Comparison of ENCODE assay signal across 12 cellular contexts in genomic region chr15:91186892-91187644, GRCh38.
DNase-seq lines count a peak whose midpoint lies in the region; ATAC-seq and TF ChIP-seq lines count a peak whose summit lies in the region.
"Had no signal": no experiment of that assay in that cellular context is flagged by ENCODE, and none has a peak within 500 bp of the region (broad histone marks: within the 10 kb centered on the region; RNA-seq: fewer than 3 reads in every experiment).

No MANE protein-coding gene starts in this region.

- H3K27me3 ChIP-seq in SJCRH30 = no peaks in the 10 kb centered on the region
- H3K27me3 ChIP-seq in vagina = no peaks in the 10 kb centered on the region
- H3K27me3 ChIP-seq: pancreas had no signal

- no peaks in the 10 kb centered on the region for H3K36me3 ChIP-seq in HEK293 (ENCODE audit: control insufficient read depth in 2 of 2, insufficient read depth in 1 of 2, low read length in 2 of 2)
- H3K36me3 ChIP-seq in SJCRH30 = no peaks in the 10 kb centered on the region
- H3K36me3 ChIP-seq in vagina = no peaks in the 10 kb centered on the region
- H3K36me3 ChIP-seq: heart right ventricle, pancreas had no signal

- H3K27ac ChIP-seq in HEK293 (ENCODE audit: extremely low read depth, low read depth, low read length) = no peak overlapping the region
- H3K27ac ChIP-seq in SJCRH30 = no peak overlapping the region
- H3K27ac ChIP-seq in vagina = no peak overlapping the region
- H3K27ac ChIP-seq: heart right ventricle, pancreas had no signal

- ATAC-seq in GM21825 (IDR thresholded peaks at IDR 0.05; ENCODE audit: unreplicated experiment) (no peak), HG03045 (IDR thresholded peaks at IDR 0.05; ENCODE audit: unreplicated experiment) (no peak)
- ATAC-seq: activated naive CD4-positive, alpha-beta T cell treated with anti-CD3 and anti-CD28 coated beads, Interleukin-2, amount 50 U/mL, for 72 hours; heart right ventricle; Right ventricle myocardium inferior had no signal

- H3K4me3 ChIP-seq in HEK293 (ENCODE audit: low read depth, low read length) = no peak overlapping the region
- no peak overlapping the region for H3K4me3 ChIP-seq in SJCRH30
- no peak overlapping the region for H3K4me3 ChIP-seq in fibroblast of the aortic adventitia (ENCODE audit: low read depth, low read length)
- H3K4me3 ChIP-seq in vagina = no peak overlapping the region
- H3K4me3 ChIP-seq: heart right ventricle, pancreas had no signal

- intact Hi-C loops in vagina (cut with DNase I) = no loop called here

- TF ChIP-seq CTCF in HEK293 (tag by site-specific recombination; IDR thresholded peaks at IDR 0.05) (no peak), fibroblast of the aortic adventitia (IDR thresholded peaks at IDR 0.05; ENCODE audit: insufficient read depth, low read length) (no peak), vagina (IDR thresholded peaks at IDR 0.05) (no peak)

- H3K9me3 ChIP-seq in HEK293 (ENCODE audit: control insufficient read depth, insufficient read depth, low read depth, low read length) (no peaks in the 10 kb centered on the region), SJCRH30 (replicated peaks) (no peaks in the 10 kb centered on the region), vagina (no peaks in the 10 kb centered on the region)
- H3K9me3 ChIP-seq: heart right ventricle, pancreas had no signal

- CTCF ChIA-PET in HEK293 (lab: Yijun Ruan, JAX) = interaction anchor here (0.6 to 0.9 kb wide), 2 partner anchors 13 to 46 kb away, joined by 3 to 6 read pairs; no protein-coding TSS in a partner anchor

- TF ChIP-seq POLR2A in vagina (IDR thresholded peaks at IDR 0.05) = no peak

- no peaks in the 10 kb centered on the region for H3K4me1 ChIP-seq in HEK293 (ENCODE audit: control insufficient read depth, insufficient read depth, low read length)
- H3K4me1 ChIP-seq in SJCRH30 = no peaks in the 10 kb centered on the region
- no peaks in the 10 kb centered on the region for H3K4me1 ChIP-seq in vagina
- H3K4me1 ChIP-seq: heart right ventricle, pancreas had no signal

- DNase-seq in COLO829 (ENCODE audit: low spot score) = peak; percentile 25
- peak; percentile 37 to 55 for DNase-seq in SJCRH30
- peak; percentile 30 for DNase-seq in fibroblast of the aortic adventitia (ENCODE audit: low read depth)
- DNase-seq in vagina (ENCODE audit: extremely low spot score in 2 of 2) = no peak
- no peak for DNase-seq in SK-N-DZ (ENCODE audit: low spot score)
- DNase-seq: heart right ventricle had no signal

- POLR2A ChIA-PET in HEK293 (lab: Yijun Ruan, JAX) = no interaction called here

TF ChIP-seq in HEK293, 187 proteins besides CTCF, POLR2A, EP300 and RAD21:
- TF ChIP-seq, protein P1, sequence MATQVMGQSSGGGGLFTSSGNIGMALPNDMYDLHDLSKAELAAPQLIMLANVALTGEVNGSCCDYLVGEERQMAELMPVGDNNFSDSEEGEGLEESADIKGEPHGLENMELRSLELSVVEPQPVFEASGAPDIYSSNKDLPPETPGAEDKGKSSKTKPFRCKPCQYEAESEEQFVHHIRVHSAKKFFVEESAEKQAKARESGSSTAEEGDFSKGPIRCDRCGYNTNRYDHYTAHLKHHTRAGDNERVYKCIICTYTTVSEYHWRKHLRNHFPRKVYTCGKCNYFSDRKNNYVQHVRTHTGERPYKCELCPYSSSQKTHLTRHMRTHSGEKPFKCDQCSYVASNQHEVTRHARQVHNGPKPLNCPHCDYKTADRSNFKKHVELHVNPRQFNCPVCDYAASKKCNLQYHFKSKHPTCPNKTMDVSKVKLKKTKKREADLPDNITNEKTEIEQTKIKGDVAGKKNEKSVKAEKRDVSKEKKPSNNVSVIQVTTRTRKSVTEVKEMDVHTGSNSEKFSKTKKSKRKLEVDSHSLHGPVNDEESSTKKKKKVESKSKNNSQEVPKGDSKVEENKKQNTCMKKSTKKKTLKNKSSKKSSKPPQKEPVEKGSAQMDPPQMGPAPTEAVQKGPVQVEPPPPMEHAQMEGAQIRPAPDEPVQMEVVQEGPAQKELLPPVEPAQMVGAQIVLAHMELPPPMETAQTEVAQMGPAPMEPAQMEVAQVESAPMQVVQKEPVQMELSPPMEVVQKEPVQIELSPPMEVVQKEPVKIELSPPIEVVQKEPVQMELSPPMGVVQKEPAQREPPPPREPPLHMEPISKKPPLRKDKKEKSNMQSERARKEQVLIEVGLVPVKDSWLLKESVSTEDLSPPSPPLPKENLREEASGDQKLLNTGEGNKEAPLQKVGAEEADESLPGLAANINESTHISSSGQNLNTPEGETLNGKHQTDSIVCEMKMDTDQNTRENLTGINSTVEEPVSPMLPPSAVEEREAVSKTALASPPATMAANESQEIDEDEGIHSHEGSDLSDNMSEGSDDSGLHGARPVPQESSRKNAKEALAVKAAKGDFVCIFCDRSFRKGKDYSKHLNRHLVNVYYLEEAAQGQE (tag by site-specific recombination; IDR thresholded peaks at IDR 0.05) = peak; percentile 92
- TF ChIP-seq ZNF10 (tag by site-specific recombination; IDR thresholded peaks at IDR 0.05) (peak; percentile 69), HOXA7 (CRISPR knock-in tag; IDR thresholded peaks at IDR 0.05; ENCODE audit: borderline replicate concordance) (no peak)
TF ChIP-seq in HEK293: peak in this region for 2.

Comparison
In these comparisons a context has a peak if more than half of its experiments do, and no peak if none do; other contexts are left out.
1. DNase-seq: peak in COLO829 (single experiment), SJCRH30 (2 of 2) and fibroblast of the aortic adventitia (single experiment); none in vagina (0 of 2) and SK-N-DZ (single experiment).